Comparison of ENCODE assay signal across 22 cellular contexts in the genomic region with DNA sequence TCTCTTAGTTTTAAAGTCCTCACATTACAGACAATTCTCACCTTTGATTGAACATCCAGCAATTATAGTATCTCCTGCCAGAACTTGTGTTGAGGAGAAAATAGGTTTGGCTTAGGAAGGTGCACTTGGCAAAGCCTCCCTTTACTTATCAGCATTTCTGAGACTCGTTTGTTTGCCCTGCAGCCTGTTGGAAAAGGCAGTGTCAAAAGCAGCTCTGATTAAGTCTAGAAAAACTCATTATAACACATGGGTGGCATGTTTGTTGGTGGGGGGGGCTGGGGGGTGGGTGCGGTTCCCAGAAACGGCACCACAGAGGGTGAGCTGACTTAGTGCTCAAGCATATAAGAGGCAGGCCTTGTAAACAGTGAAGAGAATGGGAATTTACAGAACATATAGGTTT. TPM values are rescaled to one million over a fixed set of nuclear protein-coding genes. Genes with fewer than 3 reads are reported as not detected.
DNase-seq lines count a peak whose midpoint lies in the region; ATAC-seq, FAIRE-seq and TF ChIP-seq lines count a peak whose summit lies in the region.
"Had no signal": no experiment of that assay in that cellular context is flagged by ENCODE, and none has a peak within 500 bp of the region (broad histone marks: within the 10 kb centered on the region; RNA-seq: fewer than 3 reads in every experiment).

No MANE protein-coding gene starts in this region.

- DNase-seq in left ventricle myocardium superior (no peak), heart right ventricle (no peak), epithelial cell of esophagus (ENCODE audit: low read depth) (peak; percentile 5), pancreas (peak in 3 of 6 donors; percentile 12 to 50 (median 17)), NCI-H1048 (lab: John Stamatoyannopoulos, UW) (no peak), hippocampal formation (lab: John Stamatoyannopoulos, UW) (no peak)
- DNase-seq: Caco-2; CD4-positive, CD25-positive, alpha-beta regulatory T cell; CD8-positive, alpha-beta T cell; DMS153; DND-41; GM23248; H7; HCEC 1CT had no signal

- H3K27ac ChIP-seq in heart right ventricle (no peak overlapping the region), pancreas (no peak overlapping the region)
- H3K27ac ChIP-seq: 22Rv1, BLaER1, C4-2B, GM23248 had no signal

- WGBS in heart right ventricle, 2 donors, result 46 to 58% methylated on average over 3 of the region's 3 CpGs
- 12% methylated on average over 3 of the region's 3 CpGs for WGBS in pancreas, 2 donors

- H3K27me3 ChIP-seq in heart right ventricle, result no peaks in the 10 kb centered on the region
- H3K27me3 ChIP-seq in pancreas, result no peaks in the 10 kb centered on the region
- H3K27me3 ChIP-seq: BLaER1 had no signal

- H3K4me3 ChIP-seq in heart right ventricle (no peak overlapping the region), epithelial cell of esophagus (ENCODE audit: low read length) (no peak overlapping the region), pancreas (no peak overlapping the region)
- H3K4me3 ChIP-seq: BLaER1, GM23248 had no signal

- no peaks in the 10 kb centered on the region for H3K4me1 ChIP-seq in heart right ventricle
- peaks cover 0 to 7% (median 7%) of the 10 kb centered on the region in 3 donors for H3K4me1 ChIP-seq in pancreas
- H3K4me1 ChIP-seq: BLaER1, Caco-2 had no signal

- no peak for FAIRE-seq in pancreas (lab: Jason Lieb, UNC)
- FAIRE-seq: A204.1, G401.6, H1 had no signal

- no peak for TF ChIP-seq CTCF in heart right ventricle (IDR thresholded peaks at IDR 0.05)
- TF ChIP-seq CTCF in epithelial cell of esophagus (IDR thresholded peaks at IDR 0.05; ENCODE audit: insufficient read depth, low read depth, low read length, missing control alignments), result no peak
- no peak for TF ChIP-seq CTCF in pancreas (IDR thresholded peaks at IDR 0.05)

- intact Hi-C loops in left ventricle myocardium superior (cut with micrococcal nuclease) (no loop called here), heart right ventricle (cut with DNase I) (no loop called here), pancreas (cut with DNase I) (no loop called here)

- ATAC-seq in left ventricle myocardium superior, result peak; percentile 27
- no peak for ATAC-seq in heart right ventricle
- ATAC-seq in pancreas, result peak in 3 of 4 donors; percentile 77 to 95 (median 79)
- ATAC-seq in GM19395 (IDR thresholded peaks at IDR 0.05; ENCODE audit: unreplicated experiment), result no peak
- no peak for ATAC-seq in HG02588 (IDR thresholded peaks at IDR 0.05; ENCODE audit: unreplicated experiment)
- ATAC-seq: CD8-positive, alpha-beta T cell had no signal

- H3K36me3 ChIP-seq in heart right ventricle (no peaks in the 10 kb centered on the region), pancreas (no peaks in the 10 kb centered on the region)
- H3K36me3 ChIP-seq: BLaER1 had no signal

- H3K9me3 ChIP-seq in heart right ventricle, result peaks cover 0 to 7% (median 0%) of the 10 kb centered on the region in 11 donors
- H3K9me3 ChIP-seq in pancreas, result no peaks in the 10 kb centered on the region
- H3K9me3 ChIP-seq: Caco-2 had no signal

RNA-seq across cellular contexts. Expression of a gene that starts 21.7 kb away (rescaled TPM):
- total RNA-seq in left ventricle myocardium superior (21.9 TPM), heart right ventricle (10 to 100 TPM; 17.1 to 27.0 (median 22.9) TPM), pancreas (10 to 100 TPM in 2 of 6 donors, 1 to 10 TPM in 4; 4.7 to 20.2 (median 8.7) TPM)
- polyA plus RNA-seq in heart right ventricle (10 to 100 TPM in 1 of 2 donors, 1 to 10 TPM in 1; 9.1 to 15.3 TPM), pancreas (1 to 10 TPM; 3.3 to 8.8 TPM)

RNA-seq across cellular contexts. Expression of a gene that starts 22.1 kb away (rescaled TPM):
- 4.7 TPM for total RNA-seq in left ventricle myocardium superior
- 1 to 10 TPM; 4.5 to 7.9 (median 5.7) TPM for total RNA-seq in heart right ventricle
- 1 to 10 TPM; 1.2 to 2.5 TPM for polyA plus RNA-seq in heart right ventricle
- 1 to 10 TPM; 1.5 to 8.7 (median 3.3) TPM for total RNA-seq in pancreas
- 1 to 10 TPM; 1.1 to 1.6 TPM for polyA plus RNA-seq in pancreas

Comparison
In these comparisons a context has a peak if more than half of its experiments do, and no peak if none do; other contexts are left out.
1. ATAC-seq: peak in left ventricle myocardium superior (single experiment) and pancreas (3 of 4); none in heart right ventricle (0 of 8), GM19395 (single experiment) and HG02588 (single experiment).